ENCODE assay signal across 8 cellular contexts in the genomic region with DNA sequence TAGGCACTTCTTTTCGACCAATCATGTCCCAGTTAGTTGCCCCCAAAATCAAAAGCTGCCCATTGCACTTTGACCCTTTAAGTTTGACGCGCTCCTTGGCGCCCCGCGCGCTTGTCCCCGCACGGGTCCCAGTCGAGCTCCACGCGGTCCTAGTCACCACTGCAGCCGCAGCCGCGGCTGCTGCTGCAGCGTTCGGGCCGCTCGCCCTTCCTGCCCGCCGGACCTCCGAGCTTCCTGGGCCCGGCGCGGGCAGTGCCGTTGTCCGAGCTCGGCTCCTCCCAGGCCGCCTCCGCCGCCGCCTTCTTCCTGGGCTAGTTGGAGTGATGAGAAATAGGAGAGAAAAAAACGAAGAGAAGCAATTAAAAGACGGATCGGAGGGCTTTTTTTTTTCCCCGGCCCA.
"Had no signal": no experiment of that assay in that cellular context is flagged by ENCODE, and none has a peak within 500 bp of the region (broad histone marks: within the 10 kb centered on the region; RNA-seq: fewer than 3 reads in every experiment).

No MANE protein-coding gene starts in this region.

- H3K4me1 Mint-ChIP-seq: IgD-negative memory B cell had no signal

- H3K4me3 Mint-ChIP-seq: IgD-negative memory B cell had no signal

- H3K27ac ChIP-seq: HL-60, KMS-11 had no signal

- H3K4me2 ChIP-seq: KMS-11 had no signal

- H3K4me3 ChIP-seq: K562 had no signal

- H3K27me3 Mint-ChIP-seq: IgD-negative memory B cell had no signal

- DNase-seq: IMR-90, KBM-7, KG1 had no signal

- ATAC-seq: HepG2 had no signal

- H3K36me3 Mint-ChIP-seq: IgD-negative memory B cell had no signal

- H3K27ac Mint-ChIP-seq: IgD-negative memory B cell had no signal
